ENCODE assay signal across 22 cellular contexts in the genomic region with DNA sequence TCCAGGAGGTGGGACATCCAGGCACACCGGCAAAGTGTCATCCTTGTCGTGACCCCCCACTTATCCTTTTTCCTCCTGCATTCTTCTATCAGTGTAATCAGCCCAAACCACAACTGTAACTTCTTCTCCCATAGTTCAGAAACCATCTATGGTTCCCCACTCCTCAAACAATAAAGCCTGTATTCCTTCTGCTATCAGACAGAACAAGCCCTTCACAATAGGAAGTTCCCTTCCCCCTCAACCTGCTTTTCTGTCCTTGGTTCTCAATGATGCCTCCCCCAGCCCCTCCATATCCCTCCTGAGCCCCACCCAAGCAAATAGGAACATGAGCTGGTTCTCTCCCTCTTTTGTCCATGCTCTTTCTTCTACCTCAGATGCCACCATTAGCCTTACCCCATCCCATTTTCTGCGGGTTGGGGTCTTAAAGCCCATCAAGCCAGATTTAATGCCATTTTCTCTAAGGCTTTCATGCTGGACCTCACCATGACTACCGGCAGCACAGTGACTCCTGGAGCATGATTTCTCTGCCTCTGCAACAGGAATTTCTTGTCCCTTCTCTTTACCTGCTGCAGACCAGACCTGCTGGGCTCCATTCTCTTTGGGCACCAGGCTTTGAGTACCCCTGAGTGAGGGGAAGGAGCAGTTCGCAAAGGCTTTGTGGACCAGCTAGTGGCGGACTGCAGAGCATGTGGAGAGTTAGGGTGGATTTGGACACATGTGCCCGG.
"Had no signal": no experiment of that assay in that cellular context is flagged by ENCODE, and none has a peak within 500 bp of the region (broad histone marks: within the 10 kb centered on the region; RNA-seq: fewer than 3 reads in every experiment).

No MANE protein-coding gene starts in this region.

- H3K27ac Mint-ChIP-seq: endodermal cell, progenitor cell of endocrine pancreas had no signal

- H3K4me3 ChIP-seq: hepatocyte, mucosa of descending colon, pancreas, suprapubic skin, thyroid gland, upper lobe of left lung, uterus had no signal

- H3K9me3 ChIP-seq: mucosa of descending colon, pancreas, suprapubic skin, thyroid gland, upper lobe of left lung, uterus had no signal

- H3K79me2 ChIP-seq: hepatocyte had no signal

- ATAC-seq: left colon; mucosa of descending colon; naive thymus-derived CD8-positive, alpha-beta T cell; pancreas; right cardiac atrium; stimulated activated effector memory CD8-positive, alpha-beta T cell treated with anti-CD3 and anti-CD28 coated beads, Interleukin-12 subunit alpha, Interleukin-12 subunit beta, amount 100 ng/mL, for 72 hours; stimulated activated naive CD8-positive, alpha-beta T cell treated with anti-CD3 and anti-CD28 coated beads, Interleukin-15, Interleukin-2, amounts not matched to agents 100 U/mL and 50 U/mL, for 24 hours had no signal

- DNase-seq: effector CD4-positive, alpha-beta T cell; endodermal cell; foreskin melanocyte; head of caudate nucleus; left colon; mucosa of descending colon; naive thymus-derived CD8-positive, alpha-beta T cell; pancreas; right cardiac atrium; small intestine; stimulated activated CD4-positive, alpha-beta T cell treated with anti-CD3 and anti-CD28 coated beads, Interleukin-12 subunit alpha, Interleukin-12 subunit beta, amount 100 ng/mL, for 4 hours; stimulated activated CD4-positive, alpha-beta T cell treated with anti-CD3 and anti-CD28 coated beads, Interleukin-4, amount 100 ng/mL, for 1 hour; stimulated activated CD8-positive, alpha-beta memory T cell treated with anti-CD3 and anti-CD28 coated beads, Interleukin-4, amount 100 ng/mL, for 48 hours; stimulated activated naive CD8-positive, alpha-beta T cell treated with anti-CD3 and anti-CD28 coated beads, Interleukin-15, Interleukin-2, amounts not matched to agents 100 U/mL and 50 U/mL, for 24 hours; thyroid gland; upper lobe of left lung; uterus had no signal

- H3K36me3 ChIP-seq: pancreas, suprapubic skin, thyroid gland, upper lobe of left lung, uterus had no signal

- H2AFZ ChIP-seq: hepatocyte had no signal

- H3K36me3 Mint-ChIP-seq: stimulated activated effector memory CD8-positive, alpha-beta T cell treated with anti-CD3 and anti-CD28 coated beads, Interleukin-12 subunit alpha, Interleukin-12 subunit beta, amount 100 ng/mL, for 72 hours had no signal

- H3K4me2 ChIP-seq: hepatocyte had no signal

- H3K27ac ChIP-seq: coronary artery, hepatocyte, pancreas, suprapubic skin, thyroid gland, upper lobe of left lung, uterus had no signal

- H3K9me3 Mint-ChIP-seq: stimulated activated effector memory CD8-positive, alpha-beta T cell treated with anti-CD3 and anti-CD28 coated beads, Interleukin-12 subunit alpha, Interleukin-12 subunit beta, amount 100 ng/mL, for 72 hours had no signal
